Comparison of ENCODE assay signal across 22 cellular contexts in the genomic region with DNA sequence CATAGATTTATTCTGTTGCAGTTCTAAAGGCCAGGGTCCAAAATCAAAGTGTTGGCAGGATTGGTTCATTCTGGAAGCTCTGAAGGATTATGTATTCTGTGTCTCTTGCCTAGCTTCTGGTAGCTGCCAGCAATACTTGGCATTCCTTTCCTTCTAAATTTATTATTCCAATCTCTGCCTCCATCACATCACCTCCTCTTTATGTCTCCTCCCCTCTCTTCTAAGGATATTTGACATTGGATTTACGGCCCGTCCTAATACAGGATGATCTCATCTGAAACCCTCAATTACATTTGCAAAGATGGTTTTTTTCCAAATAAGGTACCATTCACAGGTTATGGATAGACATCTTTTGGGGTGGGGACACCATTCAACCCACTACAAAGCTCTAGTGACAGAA.
"Had no signal": no experiment of that assay in that cellular context is flagged by ENCODE, and none has a peak within 500 bp of the region (broad histone marks: within the 10 kb centered on the region; RNA-seq: fewer than 3 reads in every experiment).

No MANE protein-coding gene starts in this region.

- H3K9me3 ChIP-seq: heart right ventricle, left lung, lower lobe of right lung, right atrium auricular region, spleen, suprapubic skin had no signal

- H3K27ac Mint-ChIP-seq: activated CD8-positive, alpha-beta T cell treated with anti-CD3 and anti-CD28 coated beads for 36 hours; activated T-helper 17 cell treated with anti-CD3 and anti-CD28 coated beads, Interleukin-2, amount 50 U/mL, for 72 hours; natural killer cell treated with Interleukin-12 subunit alpha and Interleukin-12 subunit beta and Interleukin-15 and Interleukin-18, amount 100 ng/mL, for 72 hours had no signal

- H3K27me3 ChIP-seq: foreskin keratinocyte, heart right ventricle, left lung, right atrium auricular region, spleen, suprapubic skin, tibial nerve had no signal

- DNase-seq: activated CD4-positive, alpha-beta T cell treated with anti-CD3 and anti-CD28 coated beads for 1 hour; activated CD4-positive, alpha-beta T cell treated with anti-CD3 and anti-CD28 coated beads, Interleukin-2, amount 50 U/mL, for 1 hour; activated CD8-positive, alpha-beta T cell treated with anti-CD3 and anti-CD28 coated beads for 36 hours; activated gamma-delta T cell treated with Interleukin-2 at 50 U/mL for 16 hours; activated naive CD4-positive, alpha-beta T cell treated with anti-CD3 and anti-CD28 coated beads, Interleukin-2, amount 50 U/mL, for 16 hours; activated T-cell treated with anti-CD3 and anti-CD28 coated beads, Interleukin-2, amount 50 U/mL, for 4 hours; amygdala; caudate nucleus; foreskin keratinocyte; heart right ventricle; kidney glomerular epithelial cell; left lung; lower lobe of right lung; mesendoderm; spleen; stimulated activated naive CD4-positive, alpha-beta T cell; T-helper 9 cell had no signal

- H3K4me3 ChIP-seq: heart right ventricle, left lung, lower lobe of right lung, right atrium auricular region, spleen, suprapubic skin, tibial nerve had no signal

- ATAC-seq: activated CD8-positive, alpha-beta T cell treated with anti-CD3 and anti-CD28 coated beads for 36 hours; activated T-cell treated with anti-CD3 and anti-CD28 coated beads, Interleukin-2, amount 50 U/mL, for 4 hours; activated T-helper 17 cell treated with anti-CD3 and anti-CD28 coated beads, Interleukin-2, amount 50 U/mL, for 72 hours; foreskin keratinocyte; heart right ventricle; left lung; lower lobe of right lung; natural killer cell treated with Interleukin-12 subunit alpha and Interleukin-12 subunit beta and Interleukin-15 and Interleukin-18, amount 100 ng/mL, for 72 hours had no signal

- H3K4me3 Mint-ChIP-seq: activated CD8-positive, alpha-beta T cell treated with anti-CD3 and anti-CD28 coated beads for 36 hours; activated T-cell treated with anti-CD3 and anti-CD28 coated beads, Interleukin-2, amount 50 U/mL, for 4 hours; activated T-helper 17 cell treated with anti-CD3 and anti-CD28 coated beads, Interleukin-2, amount 50 U/mL, for 72 hours; natural killer cell treated with Interleukin-12 subunit alpha and Interleukin-12 subunit beta and Interleukin-15 and Interleukin-18, amount 100 ng/mL, for 72 hours had no signal

- H3K4me1 Mint-ChIP-seq: activated T-helper 17 cell treated with anti-CD3 and anti-CD28 coated beads, Interleukin-2, amount 50 U/mL, for 72 hours had no signal

- H3K36me3 ChIP-seq: heart right ventricle, left lung, lower lobe of right lung, right atrium auricular region, spleen, suprapubic skin, tibial nerve had no signal

- H3K27ac ChIP-seq: foreskin keratinocyte, heart right ventricle, left lung, lower lobe of right lung, spleen, suprapubic skin, tibial nerve had no signal

- H3K9me3 Mint-ChIP-seq: activated T-cell treated with anti-CD3 and anti-CD28 coated beads, Interleukin-2, amount 50 U/mL, for 4 hours; natural killer cell treated with Interleukin-12 subunit alpha and Interleukin-12 subunit beta and Interleukin-15 and Interleukin-18, amount 100 ng/mL, for 72 hours had no signal

- H3K36me3 Mint-ChIP-seq: natural killer cell treated with Interleukin-12 subunit alpha and Interleukin-12 subunit beta and Interleukin-15 and Interleukin-18, amount 100 ng/mL, for 72 hours had no signal

- H3K27me3 Mint-ChIP-seq: activated CD8-positive, alpha-beta T cell treated with anti-CD3 and anti-CD28 coated beads for 36 hours; activated T-helper 17 cell treated with anti-CD3 and anti-CD28 coated beads, Interleukin-2, amount 50 U/mL, for 72 hours; natural killer cell treated with Interleukin-12 subunit alpha and Interleukin-12 subunit beta and Interleukin-15 and Interleukin-18, amount 100 ng/mL, for 72 hours had no signal

- H3K4me1 ChIP-seq: foreskin keratinocyte, left lung, spleen had no signal
